11 cellular contexts compared by ENCODE assay signal in genomic region chr6:134289204-134289575, GRCh38.
A peak's percentile ranks its signal among the peaks of the same experiment; 100 is the strongest.
DNase-seq lines count a peak whose midpoint lies in the region; ATAC-seq lines count a peak whose summit lies in the region.
"Had no signal": no experiment of that assay in that cellular context is flagged by ENCODE, and none has a peak within 500 bp of the region (broad histone marks: within the 10 kb centered on the region; RNA-seq: fewer than 3 reads in every experiment).

No MANE protein-coding gene starts in this region.

- H3K4me3 Mint-ChIP-seq in T-helper 2 cell treated with Interferon-gamma antibody and Interleukin-4, amounts not matched to agents 5 μg/mL and 100 μg/mL, for 36 hours: no peak overlapping the region
- no peak overlapping the region for H3K4me3 Mint-ChIP-seq in dendritic cell treated with granulocyte-macrophage colony-stimulating factor and Interleukin-4, amounts not matched to agents 40 ng/mL and 50 ng/mL, for 4 days
- H3K4me3 Mint-ChIP-seq in stimulated activated memory B cell treated with anti-CD40 and anti-IgM and Interleukin-4, amounts not matched to agents 10 μg/mL and 1 μg/mL and 100 μg/mL, for 72 hours: no peak overlapping the region
- H3K4me3 Mint-ChIP-seq: neural crest cell had no signal

- no peaks in the 10 kb centered on the region for H3K9me3 ChIP-seq in SK-N-MC (ENCODE audit: low read depth, low read length)
- H3K9me3 ChIP-seq: testis had no signal

- DNase-seq in T-helper 2 cell treated with Interferon-gamma antibody and Interleukin-4, amounts not matched to agents 5 μg/mL and 100 μg/mL, for 36 hours (ENCODE audit: low spot score): no peak
- DNase-seq in T-helper 2 cell (no peak), SK-N-MC (ENCODE audit: low read depth, low spot score) (no peak), DMS114 treated with DMSO at 0.1 percent for 48 hours (lab: John Stamatoyannopoulos, UW; ENCODE audit: unreplicated experiment) (no peak), DMS153 (lab: John Stamatoyannopoulos, UW) (no peak)
- DNase-seq: GOT3, testis had no signal

- no peaks in the 10 kb centered on the region for H3K27me3 Mint-ChIP-seq in T-helper 2 cell treated with Interferon-gamma antibody and Interleukin-4, amounts not matched to agents 5 μg/mL and 100 μg/mL, for 36 hours (ENCODE audit: low read depth)
- H3K27me3 Mint-ChIP-seq in dendritic cell treated with granulocyte-macrophage colony-stimulating factor and Interleukin-4, amounts not matched to agents 40 ng/mL and 50 ng/mL, for 4 days: no peaks in the 10 kb centered on the region
- no peaks in the 10 kb centered on the region for H3K27me3 Mint-ChIP-seq in stimulated activated memory B cell treated with anti-CD40 and anti-IgM and Interleukin-4, amounts not matched to agents 10 μg/mL and 1 μg/mL and 100 μg/mL, for 72 hours

- H3K9ac ChIP-seq in SK-N-MC (ENCODE audit: insufficient read length): peak overlapping the region; percentile 34

- peak overlapping the region; percentile 83 for H3K27ac Mint-ChIP-seq in T-helper 2 cell treated with Interferon-gamma antibody and Interleukin-4, amounts not matched to agents 5 μg/mL and 100 μg/mL, for 36 hours
- peak overlapping the region; percentile 87 for H3K27ac Mint-ChIP-seq in dendritic cell treated with granulocyte-macrophage colony-stimulating factor and Interleukin-4, amounts not matched to agents 40 ng/mL and 50 ng/mL, for 4 days
- peak overlapping the region; percentile 86 for H3K27ac Mint-ChIP-seq in stimulated activated memory B cell treated with anti-CD40 and anti-IgM and Interleukin-4, amounts not matched to agents 10 μg/mL and 1 μg/mL and 100 μg/mL, for 72 hours

- peak overlapping the region; percentile 56; the same call in 1 of the 2 replicates for H3K27ac ChIP-seq in SK-N-MC
- H3K27ac ChIP-seq: testis had no signal

- peaks cover 20% of the 10 kb centered on the region for H3K4me1 Mint-ChIP-seq in T-helper 2 cell treated with Interferon-gamma antibody and Interleukin-4, amounts not matched to agents 5 μg/mL and 100 μg/mL, for 36 hours (ENCODE audit: low read depth)
- peaks cover 28% of the 10 kb centered on the region for H3K4me1 Mint-ChIP-seq in dendritic cell treated with granulocyte-macrophage colony-stimulating factor and Interleukin-4, amounts not matched to agents 40 ng/mL and 50 ng/mL, for 4 days (ENCODE audit: low read depth)
- peaks cover 26% of the 10 kb centered on the region for H3K4me1 Mint-ChIP-seq in stimulated activated memory B cell treated with anti-CD40 and anti-IgM and Interleukin-4, amounts not matched to agents 10 μg/mL and 1 μg/mL and 100 μg/mL, for 72 hours
- H3K4me1 Mint-ChIP-seq: neural crest cell had no signal

- intact Hi-C loops in dendritic cell treated with granulocyte-macrophage colony-stimulating factor and Interleukin-4, amounts not matched to agents 40 ng/mL and 50 ng/mL, for 4 days (cut with micrococcal nuclease): loop anchor here (2.0 kb wide), 1 partner anchor 112 kb away; no protein-coding TSS in a partner anchor

- peak overlapping the region; percentile 47 for H3K4me3 ChIP-seq in SK-N-MC
- H3K4me3 ChIP-seq: testis had no signal

- no peaks in the 10 kb centered on the region for H3K36me3 ChIP-seq in SK-N-MC (ENCODE audit: insufficient read depth, low read length)

- peaks cover 2% of the 10 kb centered on the region for H3K36me3 Mint-ChIP-seq in T-helper 2 cell treated with Interferon-gamma antibody and Interleukin-4, amounts not matched to agents 5 μg/mL and 100 μg/mL, for 36 hours (ENCODE audit: low read depth)
- no peaks in the 10 kb centered on the region for H3K36me3 Mint-ChIP-seq in dendritic cell treated with granulocyte-macrophage colony-stimulating factor and Interleukin-4, amounts not matched to agents 40 ng/mL and 50 ng/mL, for 4 days (ENCODE audit: low read depth)
- H3K36me3 Mint-ChIP-seq in stimulated activated memory B cell treated with anti-CD40 and anti-IgM and Interleukin-4, amounts not matched to agents 10 μg/mL and 1 μg/mL and 100 μg/mL, for 72 hours: no peaks in the 10 kb centered on the region

- ATAC-seq in stimulated activated memory B cell treated with anti-CD40 and anti-IgM and Interleukin-4, amounts not matched to agents 10 μg/mL and 1 μg/mL and 100 μg/mL, for 72 hours: no peak
- ATAC-seq in GM18519 (IDR thresholded peaks at IDR 0.05; ENCODE audit: low FRiP score, unreplicated experiment): no peak

- no peaks in the 10 kb centered on the region for H3K9me3 Mint-ChIP-seq in T-helper 2 cell treated with Interferon-gamma antibody and Interleukin-4, amounts not matched to agents 5 μg/mL and 100 μg/mL, for 36 hours
- no peaks in the 10 kb centered on the region for H3K9me3 Mint-ChIP-seq in dendritic cell treated with granulocyte-macrophage colony-stimulating factor and Interleukin-4, amounts not matched to agents 40 ng/mL and 50 ng/mL, for 4 days
- peaks cover 2% of the 10 kb centered on the region for H3K9me3 Mint-ChIP-seq in stimulated activated memory B cell treated with anti-CD40 and anti-IgM and Interleukin-4, amounts not matched to agents 10 μg/mL and 1 μg/mL and 100 μg/mL, for 72 hours
- H3K9me3 Mint-ChIP-seq: neural crest cell had no signal
